Comparison of ENCODE assay signal across 28 cellular contexts in genomic region chr6:38054526-38054925, GRCh38.
"Had no signal": no experiment of that assay in that cellular context is flagged by ENCODE, and none has a peak within 500 bp of the region (broad histone marks: within the 10 kb centered on the region; RNA-seq: fewer than 3 reads in every experiment).

No MANE protein-coding gene starts in this region.

- H3K9me3 Mint-ChIP-seq: mesothelial cell of epicardium, natural killer cell, nephron progenitor cell, type B pancreatic cell had no signal

- H3K4me3 ChIP-seq: left lung, lower lobe of right lung, ovary, prostate gland, sigmoid colon, smooth muscle cell, tibial nerve, uterus had no signal

- H3K27ac Mint-ChIP-seq: nephron progenitor cell; stimulated activated memory B cell treated with anti-CD40 and anti-IgM and Interleukin-4, amounts not matched to agents 10 μg/mL and 1 μg/mL and 100 μg/mL, for 72 hours; stimulated activated naive CD8-positive, alpha-beta T cell treated with anti-CD3 and anti-CD28 coated beads, Interleukin-15, amount 100 ng/mL, for 72 hours; type B pancreatic cell had no signal

- H3K4me2 ChIP-seq: smooth muscle cell had no signal

- DNase-seq: hippocampal formation; kidney glomerular epithelial cell; left cardiac atrium; left lung; lower lobe of right lung; mammary epithelial cell; mesendoderm; naive B cell; natural killer cell; nephron progenitor cell; ovary; retina; right cardiac atrium; sigmoid colon; stimulated activated CD4-positive, alpha-beta T cell treated with anti-CD3 and anti-CD28 coated beads, Interleukin-1b, Interleukin-23, amount 100 ng/mL, for 48 hours; stimulated activated CD4-positive, alpha-beta T cell treated with anti-CD3 and anti-CD28 coated beads, Interleukin-2, amount 100 ng/mL, for 48 hours; stimulated activated CD4-positive, alpha-beta T cell treated with anti-CD3 and anti-CD28 coated beads, Interleukin-4, amount 100 ng/mL, for 4 hours; stimulated activated CD8-positive, alpha-beta memory T cell treated with anti-CD3 and anti-CD28 coated beads, Interleukin-4, amount 100 ng/mL, for 48 hours; stimulated activated naive CD4-positive, alpha-beta T cell treated with Interleukin-2 at 50 U/mL for 16 hours; stimulated activated naive CD8-positive, alpha-beta T cell treated with anti-CD3 and anti-CD28 coated beads, Interleukin-15, amount 100 ng/mL, for 72 hours; substantia nigra; uterus had no signal

- H3K36me3 ChIP-seq: left lung, lower lobe of right lung, ovary, prostate gland, sigmoid colon, tibial nerve, uterus had no signal

- H3K9me3 ChIP-seq: left lung, lower lobe of right lung, ovary, prostate gland, sigmoid colon, tibial nerve, uterus had no signal

- H3K27me3 Mint-ChIP-seq: naive B cell; stimulated activated memory B cell treated with anti-CD40 and anti-IgM and Interleukin-4, amounts not matched to agents 10 μg/mL and 1 μg/mL and 100 μg/mL, for 72 hours; stimulated activated naive CD8-positive, alpha-beta T cell treated with anti-CD3 and anti-CD28 coated beads, Interleukin-15, amount 100 ng/mL, for 72 hours; type B pancreatic cell had no signal

- H3K4me3 Mint-ChIP-seq: mesothelial cell of epicardium; naive B cell; natural killer cell; nephron progenitor cell; stimulated activated memory B cell treated with anti-CD40 and anti-IgM and Interleukin-4, amounts not matched to agents 10 μg/mL and 1 μg/mL and 100 μg/mL, for 72 hours; stimulated activated naive CD8-positive, alpha-beta T cell treated with anti-CD3 and anti-CD28 coated beads, Interleukin-15, amount 100 ng/mL, for 72 hours; type B pancreatic cell had no signal

- H3K36me3 Mint-ChIP-seq: mesothelial cell of epicardium, natural killer cell had no signal

- H3K27me3 ChIP-seq: left lung, ovary, sigmoid colon, tibial nerve, uterus had no signal

- H3K4me1 ChIP-seq: lower lobe of right lung, uterus had no signal

- H3K27ac ChIP-seq: left lung, lower lobe of right lung, ovary, prostate gland, sigmoid colon, tibial nerve, uterus had no signal

- ATAC-seq: left cardiac atrium; left lung; lower lobe of right lung; natural killer cell; right cardiac atrium; stimulated activated memory B cell treated with anti-CD40 and anti-IgM and Interleukin-4, amounts not matched to agents 10 μg/mL and 1 μg/mL and 100 μg/mL, for 72 hours; stimulated activated naive CD8-positive, alpha-beta T cell treated with anti-CD3 and anti-CD28 coated beads, Interleukin-15, amount 100 ng/mL, for 72 hours had no signal
